14 cellular contexts compared by ENCODE assay signal in the genomic region with DNA sequence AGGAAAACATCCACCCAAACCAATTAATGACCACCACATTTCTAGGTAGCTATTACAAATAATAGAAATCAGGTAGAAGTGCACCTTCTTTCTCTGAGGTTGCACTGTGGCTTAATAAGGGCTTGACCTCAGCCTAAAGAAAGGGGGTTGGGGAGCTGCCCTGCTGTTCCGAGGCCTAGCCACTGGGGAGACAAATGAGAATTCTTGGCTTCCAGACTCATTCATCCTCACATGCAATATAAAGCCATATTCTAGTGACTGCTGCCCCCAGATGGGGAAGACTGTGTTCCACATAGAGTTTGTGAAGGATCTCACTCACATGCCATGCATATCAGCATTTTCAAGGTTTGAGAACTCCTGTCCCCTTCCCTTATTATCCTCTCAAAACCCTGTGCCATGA. TPM values are rescaled to one million over a fixed set of nuclear protein-coding genes. Genes with fewer than 3 reads are reported as not detected.
A peak's percentile ranks its signal among the peaks of the same experiment; 100 is the strongest.
DNase-seq lines count a peak whose midpoint lies in the region; ATAC-seq, FAIRE-seq and TF ChIP-seq lines count a peak whose summit lies in the region.
"Had no signal": no experiment of that assay in that cellular context is flagged by ENCODE, and none has a peak within 500 bp of the region (broad histone marks: within the 10 kb centered on the region; RNA-seq: fewer than 3 reads in every experiment).

No MANE protein-coding gene starts in this region.

- WGBS in stomach, 5 donors, result 31 to 50% (median 47%) methylated on average over 1 of the region's 1 CpG

- FAIRE-seq in keratinocyte (lab: Jason Lieb, UNC), result no peak

- in situ Hi-C loops in KBM-7 (cut with MboI; ENCODE audit: low pct_unique_long_range_greater_than_20kb, low sequenced_read_pairs), result no loop called here

- ATAC-seq in PC-3, result no peak

- H4K20me1 ChIP-seq in PC-3 (ENCODE audit: low read length) (no peaks in the 10 kb centered on the region), keratinocyte (ENCODE audit: control insufficient read depth, extremely low read depth, insufficient read depth, low read length) (no peaks in the 10 kb centered on the region)

- POLR2A ChIA-PET in PC-3 (lab: Charles Lee; ENCODE audit: unreplicated experiment), result no interaction called here

- H2AFZ ChIP-seq in PC-3 (ENCODE audit: low read length) (no peak overlapping the region), keratinocyte (ENCODE audit: control insufficient read depth, low read length) (no peak overlapping the region)

- no peaks in the 10 kb centered on the region for H3F3A ChIP-seq in PC-3 (ENCODE audit: low read length, unreplicated experiment)

- H3K79me2 ChIP-seq in PC-3 (ENCODE audit: low read length), result no peaks in the 10 kb centered on the region
- H3K79me2 ChIP-seq in keratinocyte (ENCODE audit: control insufficient read depth, insufficient read depth, low read length), result no peaks in the 10 kb centered on the region

- no peak overlapping the region for H3K9ac ChIP-seq in PC-3 (ENCODE audit: low read length)
- H3K9ac ChIP-seq in keratinocyte (ENCODE audit: control insufficient read depth, extremely low read depth, insufficient read depth, low read length), result no peak overlapping the region
- H3K9ac ChIP-seq: KMS-11 had no signal

- H3K4me2 ChIP-seq in PC-3 (ENCODE audit: low read length) (no peak overlapping the region), keratinocyte (ENCODE audit: control insufficient read depth, extremely low read depth, insufficient read depth, low read depth, low read length) (no peak overlapping the region)
- H3K4me2 ChIP-seq: KMS-11 had no signal

- BruUV-seq in PC-3 (replicated peaks; lab: Mats Ljungman, UMichigan), result no TSS peak

- no peak overlapping the region for H3K4me3 ChIP-seq in PC-3 (ENCODE audit: low read length)
- H3K4me3 ChIP-seq in keratinocyte (ENCODE audit: control insufficient read depth in 2 of 3, extremely low read depth in 1 of 3, insufficient read depth in 2 of 3, low read depth in 1 of 3, low read length in 3 of 3), result no peak overlapping the region
- H3K4me3 ChIP-seq in stomach, result no peak overlapping the region
- H3K4me3 ChIP-seq: heart right ventricle, lung had no signal

- H3K36me3 ChIP-seq in PC-3 (ENCODE audit: low read depth, low read length) (no peaks in the 10 kb centered on the region), keratinocyte (ENCODE audit: control insufficient read depth in 2 of 2, extremely low read depth in 1 of 2, insufficient read depth in 2 of 2, low read length in 2 of 2) (no peaks in the 10 kb centered on the region), stomach (no peaks in the 10 kb centered on the region)
- H3K36me3 ChIP-seq: heart right ventricle had no signal

- no peaks in the 10 kb centered on the region for H3K9me3 ChIP-seq in PC-3 (ENCODE audit: low read length)
- H3K9me3 ChIP-seq in keratinocyte (ENCODE audit: control insufficient read depth, low read depth, low read length), result no peaks in the 10 kb centered on the region
- H3K9me3 ChIP-seq in stomach, result no peaks in the 10 kb centered on the region
- H3K9me3 ChIP-seq: heart right ventricle had no signal

- intact Hi-C loops in PC-3 (cut with micrococcal nuclease), result no loop called here
- intact Hi-C loops in stomach (cut with DNase I; ENCODE audit: low total_unique reads), result no loop called here

- no peaks in the 10 kb centered on the region for H3K9me2 ChIP-seq in PC-3 (replicated peaks; ENCODE audit: low read length)

- peaks cover 67% of the 10 kb centered on the region for H3K27me3 ChIP-seq in PC-3 (ENCODE audit: low read length)
- H3K27me3 ChIP-seq in keratinocyte (ENCODE audit: control insufficient read depth, extremely low read depth, insufficient read depth, low read length), result no peaks in the 10 kb centered on the region
- peaks cover 0 to 35% (median 3%) of the 10 kb centered on the region in 3 donors for H3K27me3 ChIP-seq in stomach

- CTCF ChIA-PET in PC-3 (lab: Charles Lee), result no interaction called here

- TF ChIP-seq CTCF in PC-3 (conservative IDR thresholded peaks at IDR 0.05; ENCODE audit: low read depth, low read length), result 0 out of 2 replicates have a peak, but pooled peaks have one; percentile 12
- TF ChIP-seq CTCF in keratinocyte (optimal IDR thresholded peaks at IDR 0.05 in 1 of 3, IDR thresholded peaks at IDR 0.05 in 1 of 3, conservative IDR thresholded peaks at IDR 0.05 in 1 of 3; ENCODE audit: extremely low read depth in 1 of 3, insufficient read depth in 2 of 3, low read length in 3 of 3), result peak in 2 of 3 experiments; percentile 10 to 30
- TF ChIP-seq CTCF in stomach (IDR thresholded peaks at IDR 0.05), result no peak

- no peak for TF ChIP-seq POLR2A in stomach (IDR thresholded peaks at IDR 0.05)

- no peak for TF ChIP-seq EP300 in stomach (IDR thresholded peaks at IDR 0.05)

- dilution Hi-C loops in keratinocyte (cut with MboI; ENCODE audit: extremely low pct_ligation_motif_present, low sequenced_read_pairs), result no loop called here

- H3K27ac ChIP-seq in PC-3 (ENCODE audit: low read length), result no peak overlapping the region
- no peak overlapping the region for H3K27ac ChIP-seq in keratinocyte (ENCODE audit: control insufficient read depth, insufficient read depth, low read length)
- H3K27ac ChIP-seq in stomach, result no peak overlapping the region
- H3K27ac ChIP-seq: heart right ventricle, KMS-11 had no signal

- peak; percentile 66 for DNase-seq in NCI-H82 (lab: John Stamatoyannopoulos, UW)
- DNase-seq in NCI-H82 treated with DMSO at 0.1 percent for 48 hours (lab: John Stamatoyannopoulos, UW; ENCODE audit: unreplicated experiment), result no peak
- DNase-seq in KBM-7, result peak; percentile 22
- peak; percentile 16 for DNase-seq in PC-3
- no peak for DNase-seq in keratinocyte (ENCODE audit: low read depth, low spot score)
- no peak for DNase-seq in anterior cingulate cortex (lab: John Stamatoyannopoulos, UW)
- no peak for DNase-seq in superior temporal gyrus (ENCODE audit: extremely low spot score)
- no peak for DNase-seq in stomach
- DNase-seq: heart right ventricle; posterior cingulate gyrus; stimulated activated CD4-positive, alpha-beta T cell treated with anti-CD3 and anti-CD28 coated beads, Interleukin-2, amount 100 ng/mL, for 24 hours; T1000 had no signal

- H3K9me1 ChIP-seq in keratinocyte (ENCODE audit: control insufficient read depth, extremely low read depth, insufficient read depth, low read length), result no peaks in the 10 kb centered on the region

- no peaks in the 10 kb centered on the region for H3K4me1 ChIP-seq in PC-3 (ENCODE audit: insufficient read depth, low read length)
- H3K4me1 ChIP-seq in keratinocyte (ENCODE audit: control insufficient read depth, extremely low read depth, insufficient read depth, low read length), result no peaks in the 10 kb centered on the region
- peaks cover 0 to 18% (median 5%) of the 10 kb centered on the region in 4 donors for H3K4me1 ChIP-seq in stomach

RNA-seq across cellular contexts. Expression of a gene that starts 22.9 kb away (rescaled TPM):
- 10.9 and 12.2 TPM in 2 replicates for total RNA-seq in PC-3 (2014; rRNA removed)
- polyA plus RNA-seq in keratinocyte, result 7.7 to 8.4 TPM (median 7.9 TPM) in 3 replicates
- polyA plus RNA-seq in keratinocyte (2011; ENCODE audit: low read depth), result 1.4 TPM
- polyA plus RNA-seq in keratinocyte (2011; cell fraction: cytosol; rRNA removed), result 6.0 and 7.9 TPM in 2 replicates
- 6.0 and 6.1 TPM in 2 replicates for polyA plus RNA-seq in keratinocyte (2011; cell fraction: nucleus; rRNA removed)
- polyA plus RNA-seq in keratinocyte (2012; ENCODE audit: low replicate concordance), result 4.2 and 6.8 TPM in 2 replicates
- polyA minus RNA-seq in keratinocyte, result 3.9 to 7.5 TPM (median 6.1 TPM) in 3 replicates
- polyA minus RNA-seq in keratinocyte (2011; cell fraction: cytosol; rRNA and poly(A)+ RNA removed), result 10.2 TPM
- polyA minus RNA-seq in keratinocyte (2011; cell fraction: nucleus; rRNA and poly(A)+ RNA removed), result 2.0 and 4.7 TPM in 2 replicates
- 10 to 100 TPM in 2 of 5 donors, 1 to 10 TPM in 3; 1.2 to 24.8 (median 4.9) TPM for total RNA-seq in stomach
- 1 to 10 TPM; 6.6 to 9.9 (median 8.9) TPM for polyA plus RNA-seq in stomach

RNA-seq across cellular contexts. Expression of a gene that starts 43.5 kb away (rescaled TPM):
- total RNA-seq in PC-3 (2014; rRNA removed), result not detected in 2 replicates
- not detected in 3 replicates for polyA plus RNA-seq in keratinocyte
- polyA plus RNA-seq in keratinocyte (2011; ENCODE audit: low read depth), result not detected
- polyA plus RNA-seq in keratinocyte (2011; cell fraction: cytosol; rRNA removed), result not detected in 2 replicates
- polyA plus RNA-seq in keratinocyte (2011; cell fraction: nucleus; rRNA removed), result not detected in 2 replicates
- polyA plus RNA-seq in keratinocyte (2012; ENCODE audit: low replicate concordance), result not detected in 2 replicates
- polyA minus RNA-seq in keratinocyte, result not detected in 3 replicates
- not detected for polyA minus RNA-seq in keratinocyte (2011; cell fraction: cytosol; rRNA and poly(A)+ RNA removed)
- polyA minus RNA-seq in keratinocyte (2011; cell fraction: nucleus; rRNA and poly(A)+ RNA removed), result not detected in 2 replicates
- 1 to 10 TPM in 2 of 5 donors, not detected in 3; 3.5 to 9.0 TPM for total RNA-seq in stomach
- polyA plus RNA-seq in stomach, result under 1 TPM in 2 of 3 donors, not detected in 1; 0.05 to 0.31 TPM

Comparison
In these comparisons a context has a peak if more than half of its experiments do, and no peak if none do; other contexts are left out.
1. DNase-seq: peak in NCI-H82 (single experiment), KBM-7 (single experiment) and PC-3 (single experiment); none in NCI-H82 treated with DMSO at 0.1 percent for 48 hours (single experiment), keratinocyte (single experiment), anterior cingulate cortex (0 of 58), superior temporal gyrus (single experiment) and stomach (single experiment).
2. CTCF ChIP-seq: peak in PC-3 (single experiment) and keratinocyte (2 of 3); none in stomach (0 of 7).